In genomic region chr4:147535161-147535560, GRCh38 we compare ENCODE assay signal across 21 cellular contexts. TPM values are rescaled to one million over a fixed set of nuclear protein-coding genes. Genes with fewer than 3 reads are reported as not detected.
DNase-seq lines count a peak whose midpoint lies in the region; ATAC-seq, FAIRE-seq and TF ChIP-seq lines count a peak whose summit lies in the region.
"Had no signal": no experiment of that assay in that cellular context is flagged by ENCODE, and none has a peak within 500 bp of the region (broad histone marks: within the 10 kb centered on the region; RNA-seq: fewer than 3 reads in every experiment).

No MANE protein-coding gene starts in this region.

- H3K27ac ChIP-seq in HepG2 (ENCODE audit: extremely low read length, insufficient read depth, low read length): no peak overlapping the region
- no peak overlapping the region for H3K27ac ChIP-seq in right lobe of liver
- no peak overlapping the region for H3K27ac ChIP-seq in H1 (ENCODE audit: low read depth, low read length)
- no peak overlapping the region for H3K27ac ChIP-seq in mesendoderm (ENCODE audit: low read depth, low read length)
- no peak overlapping the region for H3K27ac ChIP-seq in gastrocnemius medialis
- H3K27ac ChIP-seq: HL-60 had no signal

- no peak overlapping the region for H2BK120ac ChIP-seq in H1 (replicated peaks; ENCODE audit: low read depth, low read length)
- H2BK120ac ChIP-seq in mesendoderm (ENCODE audit: low read depth, low read length): no peak overlapping the region

- no peak overlapping the region for H2BK12ac ChIP-seq in H1 (ENCODE audit: low read depth, low read length)

- WGBS in HepG2 (ENCODE audit: low lambda C conversion rate): 1% methylated on average over 6 of the region's 6 CpGs
- WGBS in right lobe of liver (ENCODE audit: insufficient coverage, low coverage, low lambda C conversion rate, missing lambda C conversion rate): 44% methylated on average over 6 of the region's 6 CpGs
- 87% methylated on average over 6 of the region's 6 CpGs; no CpG with 5 or more reads in 1 of the 2 experiments for WGBS in H1 (ENCODE audit: extremely low coverage in 1 of 2, insufficient coverage in 1 of 2, insufficient read length in 1 of 2, insufficient replicate concordance in 2 of 2, low coverage in 1 of 2, low lambda C conversion rate in 2 of 2, missing lambda C conversion rate in 1 of 2), 2 experiments
- no CpG with 5 or more reads among the region's 6 CpGs for WGBS in mesendoderm (ENCODE audit: extremely low coverage, insufficient coverage, low lambda C conversion rate)

- TF ChIP-seq RAD21 in HepG2 (CRISPR knock-in tag; IDR thresholded peaks at IDR 0.05) (no peak), H1 (IDR thresholded peaks at IDR 0.05 in 1 of 2, conservative IDR thresholded peaks at IDR 0.05 in 1 of 2; ENCODE audit: low read depth in 2 of 2, low read length in 2 of 2) (no peak)

- no peak for TF ChIP-seq CTCF in HepG2 (CRISPR knock-in tag; IDR thresholded peaks at IDR 0.05)
- no peak for TF ChIP-seq CTCF in right lobe of liver (IDR thresholded peaks at IDR 0.05)
- no peak for TF ChIP-seq CTCF in H1 (IDR thresholded peaks at IDR 0.05; ENCODE audit: control extremely low read depth in 1 of 3, insufficient read depth in 1 of 3, low read depth in 1 of 3, low read length in 3 of 3)
- TF ChIP-seq CTCF in gastrocnemius medialis (IDR thresholded peaks at IDR 0.05 in 4 of 5, conservative IDR thresholded peaks at IDR 0.05 in 1 of 5): no peak

- H2BK5ac ChIP-seq in H1 (ENCODE audit: low read depth, low read length) (no peak overlapping the region), mesendoderm (ENCODE audit: low read length) (no peak overlapping the region)

- H2AK5ac ChIP-seq in H1 (ENCODE audit: low read depth, low read length) (no peak overlapping the region), mesendoderm (ENCODE audit: low read length) (no peak overlapping the region)

- H3K56ac ChIP-seq in H1 (replicated peaks; ENCODE audit: insufficient read length, low read depth, low read length) (no peak overlapping the region), mesendoderm (ENCODE audit: low read length) (no peak overlapping the region)

- H3K23ac ChIP-seq in H1 (ENCODE audit: insufficient read length): no peak overlapping the region
- no peak overlapping the region for H3K23ac ChIP-seq in mesendoderm (ENCODE audit: low read length)

- DNase-seq in HepG2 (ENCODE audit: low spot score) (peak; percentile 16), right lobe of liver (no peak), H1 (ENCODE audit: low read depth in 1 of 2, low spot score in 2 of 2) (no peak), mesendoderm (peak; percentile 42), DMS79 treated with DMSO at 0.1 percent for 48 hours (lab: John Stamatoyannopoulos, UW) (no peak), gastrocnemius medialis (no peak), GM19238 (ENCODE audit: insufficient read length, low spot score) (no peak)
- DNase-seq: BE2C; C1 segment of cervical spinal cord; CD4-positive, CD25-positive, alpha-beta regulatory T cell; CD8-positive, alpha-beta memory T cell; COR-L47; GDM1; HFFc6; IMR-90 had no signal

- no peak overlapping the region for H3K18ac ChIP-seq in H1 (ENCODE audit: extremely low read depth, low read length)
- H3K18ac ChIP-seq in mesendoderm (ENCODE audit: low read length): no peak overlapping the region

- POLR2A ChIA-PET in HepG2 (lab: Yijun Ruan, JAX): no interaction called here
- POLR2A ChIA-PET in H1 (lab: Charles Lee; ENCODE audit: partially characterized antibody): no interaction called here

- H3K79me1 ChIP-seq in H1 (ENCODE audit: low read depth, low read length) (no peaks in the 10 kb centered on the region), mesendoderm (ENCODE audit: low read length) (no peaks in the 10 kb centered on the region)

- H4K91ac ChIP-seq in H1 (replicated peaks; ENCODE audit: insufficient read length, low read length): no peak overlapping the region

- ATAC-seq in HepG2 (0 out of 3 replicates have a peak, but pooled peaks have one; percentile 33), right lobe of liver (no peak), gastrocnemius medialis (no peak)
- ATAC-seq: HCT116, K562 had no signal

- TF ChIP-seq POLR2A in HepG2 (IDR thresholded peaks at IDR 0.05; ENCODE audit: insufficient read depth in 1 of 2, low read depth in 2 of 2, low read length in 2 of 2) (no peak), right lobe of liver (IDR thresholded peaks at IDR 0.05) (no peak), H1 (IDR thresholded peaks at IDR 0.05; ENCODE audit: control extremely low read depth in 1 of 2, low read depth in 2 of 2, low read length in 2 of 2) (no peak), gastrocnemius medialis (IDR thresholded peaks at IDR 0.05) (no peak)

- H3K4me3 ChIP-seq in HepG2 (replicated peaks in 1 of 3; ENCODE audit: insufficient read depth in 1 of 3, low read depth in 2 of 3, low read length in 3 of 3): no peak overlapping the region
- H3K4me3 ChIP-seq in right lobe of liver: no peak overlapping the region
- no peak overlapping the region for H3K4me3 ChIP-seq in H1 (ENCODE audit: extremely low read depth in 1 of 4, insufficient read depth in 2 of 4, low read depth in 3 of 4, low read length in 4 of 4)
- H3K4me3 ChIP-seq in mesendoderm (ENCODE audit: low read length): no peak overlapping the region
- no peak overlapping the region for H3K4me3 ChIP-seq in gastrocnemius medialis
- H3K4me3 ChIP-seq: K562 had no signal

- no peak overlapping the region for H3K4ac ChIP-seq in H1 (replicated peaks; ENCODE audit: insufficient read length, low read depth, low read length)
- H3K4ac ChIP-seq in mesendoderm (ENCODE audit: low read depth, low read length): no peak overlapping the region

- H3K36me3 ChIP-seq in HepG2 (replicated peaks in 1 of 2; ENCODE audit: control insufficient read depth in 1 of 2, insufficient read depth in 2 of 2, low read length in 2 of 2) (no peaks in the 10 kb centered on the region), right lobe of liver (no peaks in the 10 kb centered on the region), H1 (ENCODE audit: control insufficient read depth in 2 of 4, insufficient read depth in 4 of 4, low read length in 3 of 4) (no peaks in the 10 kb centered on the region), mesendoderm (ENCODE audit: control insufficient read depth, insufficient read depth, low read length) (no peaks in the 10 kb centered on the region), gastrocnemius medialis (no peaks in the 10 kb centered on the region)
- H3K36me3 ChIP-seq: BE2C had no signal

- H3K9ac ChIP-seq in HepG2 (ENCODE audit: insufficient read depth, low read depth, low read length) (no peak overlapping the region), H1 (replicated peaks in 1 of 4; ENCODE audit: extremely low read depth in 1 of 4, low read depth in 3 of 4, low read length in 3 of 4) (no peak overlapping the region), mesendoderm (ENCODE audit: low read length) (no peak overlapping the region)

- no peak overlapping the region for H2AFZ ChIP-seq in HepG2 (ENCODE audit: low read length)
- H2AFZ ChIP-seq in H1 (ENCODE audit: low read length): no peak overlapping the region

- H2BK15ac ChIP-seq in H1 (ENCODE audit: low read length): no peak overlapping the region
- H2BK15ac ChIP-seq in mesendoderm (replicated peaks; ENCODE audit: low read depth): no peak overlapping the region

- no peak overlapping the region for H2BK20ac ChIP-seq in H1 (ENCODE audit: low read length)

- H3K23me2 ChIP-seq in H1 (ENCODE audit: low read depth, low read length): no peaks in the 10 kb centered on the region; the same call in 1 of the 2 replicates

- no peak overlapping the region for H4K8ac ChIP-seq in H1 (ENCODE audit: extremely low read depth, insufficient read depth, low read length)
- H4K8ac ChIP-seq in mesendoderm (ENCODE audit: low read depth, low read length): no peak overlapping the region

- TF ChIP-seq EP300 in HepG2 (IDR thresholded peaks at IDR 0.05; ENCODE audit: low read depth in 2 of 2, low read length in 2 of 2) (no peak), HepG2 (CRISPR knock-in tag; IDR thresholded peaks at IDR 0.05; ENCODE audit: borderline replicate concordance) (no peak), H1 (IDR thresholded peaks at IDR 0.05; ENCODE audit: borderline replicate concordance in 1 of 2, low read depth in 2 of 2, low read length in 2 of 2) (no peak)

- H3K79me2 ChIP-seq in HepG2 (ENCODE audit: insufficient read depth, low read length): no peaks in the 10 kb centered on the region
- no peaks in the 10 kb centered on the region for H3K79me2 ChIP-seq in H1 (ENCODE audit: control insufficient read depth in 1 of 2, insufficient read depth in 2 of 2, low read length in 2 of 2)
- no peaks in the 10 kb centered on the region for H3K79me2 ChIP-seq in mesendoderm (ENCODE audit: control insufficient read depth, insufficient read depth, low read length)

- H3K4me1 ChIP-seq in HepG2 (ENCODE audit: insufficient read depth, low read length) (no peaks in the 10 kb centered on the region), right lobe of liver (no peaks in the 10 kb centered on the region), H1 (replicated peaks in 1 of 4; ENCODE audit: control insufficient read depth in 3 of 4, insufficient read depth in 4 of 4, low read length in 3 of 4) (no peaks in the 10 kb centered on the region), mesendoderm (ENCODE audit: control insufficient read depth, low read depth, low read length) (no peaks in the 10 kb centered on the region), gastrocnemius medialis (no peaks in the 10 kb centered on the region)

- FAIRE-seq in HepG2 (lab: Jason Lieb, UNC) (no peak), H1 (lab: Jason Lieb, UNC) (no peak)
- FAIRE-seq: D721Med, GM19239, H54, K562 had no signal

- in situ Hi-C loops in HepG2 (cut with HindIII; ENCODE audit: extremely low pct_ligation_motif_present, low pct_unique_long_range_greater_than_20kb) (no loop called here), gastrocnemius medialis (cut with MboI; ENCODE audit: low sequenced_read_pairs in 4 of 4) (no loop called here)

- H4K20me1 ChIP-seq in HepG2 (ENCODE audit: insufficient read depth, low read length): no peaks in the 10 kb centered on the region
- H4K20me1 ChIP-seq in H1 (replicated peaks in 1 of 2; ENCODE audit: control insufficient read depth in 1 of 2, insufficient read depth in 2 of 2, low read length in 2 of 2): no peaks in the 10 kb centered on the region

- H3K4me2 ChIP-seq in HepG2 (ENCODE audit: low read depth, low read length): no peak overlapping the region
- H3K4me2 ChIP-seq in H1 (ENCODE audit: insufficient read depth in 1 of 2, low read depth in 2 of 2, low read length in 2 of 2): no peak overlapping the region
- H3K4me2 ChIP-seq in mesendoderm (ENCODE audit: low read length): no peak overlapping the region

- H4K5ac ChIP-seq in H1 (ENCODE audit: insufficient read length, low read depth, low read length) (no peak overlapping the region), mesendoderm (ENCODE audit: low read length) (no peak overlapping the region)

- no peak overlapping the region for H3K14ac ChIP-seq in H1 (ENCODE audit: insufficient read length)

- intact Hi-C loops in HepG2 (cut with micrococcal nuclease; ENCODE audit: unreplicated experiment): no loop called here
- intact Hi-C loops in right lobe of liver (cut with DNase I): no loop called here
- intact Hi-C loops in gastrocnemius medialis (cut with DNase I; ENCODE audit: low total_unique reads): no loop called here

- BruUV-seq in HepG2 (replicated peaks; lab: Mats Ljungman, UMichigan): no TSS peak

- no peaks in the 10 kb centered on the region for H3K9me3 ChIP-seq in HepG2 (ENCODE audit: low read length)
- no peaks in the 10 kb centered on the region for H3K9me3 ChIP-seq in right lobe of liver
- H3K9me3 ChIP-seq in H1 (ENCODE audit: insufficient read depth in 2 of 2, low read depth in 1 of 2, low read length in 1 of 2): no peaks in the 10 kb centered on the region
- no peaks in the 10 kb centered on the region for H3K9me3 ChIP-seq in gastrocnemius medialis
- H3K9me3 ChIP-seq: BE2C had no signal

- H3K27me3 ChIP-seq in HepG2 (ENCODE audit: control insufficient read depth in 1 of 2, insufficient read depth in 2 of 2, low read length in 2 of 2): no peaks in the 10 kb centered on the region
- no peaks in the 10 kb centered on the region for H3K27me3 ChIP-seq in right lobe of liver
- no peaks in the 10 kb centered on the region for H3K27me3 ChIP-seq in H1 (replicated peaks in 1 of 4; ENCODE audit: control insufficient read depth in 3 of 4, extremely low read depth in 1 of 4, insufficient read depth in 3 of 4, low read length in 3 of 4)
- H3K27me3 ChIP-seq in mesendoderm (ENCODE audit: insufficient read depth, low read length, poor library complexity): no peaks in the 10 kb centered on the region
- H3K27me3 ChIP-seq in gastrocnemius medialis: no peaks in the 10 kb centered on the region
- H3K27me3 ChIP-seq: BE2C had no signal

- CTCF ChIA-PET in HepG2 (lab: Yijun Ruan, JAX; ENCODE audit: low intra/inter-chr PET ratio, low total read pairs): no interaction called here
- CTCF ChIA-PET in H1 (lab: Charles Lee; ENCODE audit: partially characterized antibody): interaction anchor here (0.6 to 1.9 kb wide), 4 partner anchors 9 to 128 kb away, joined by 3 to 6 read pairs (median 4); no protein-coding TSS in a partner anchor

RNA-seq across cellular contexts. Expression of gene EDNRA, which starts 54.3 kb away (rescaled TPM):
- total RNA-seq in HepG2 (2016; rRNA removed; fragmentation: Illumina TruSeq; extraction: Trizol) (not detected in 2 replicates), right lobe of liver (1 to 10 TPM in 2 of 6 experiments, under 1 TPM in 4; 0.61 to 1.2 (median 0.92) TPM), gastrocnemius medialis (1 to 10 TPM; 1.4 to 8.4 (median 2.6) TPM)
- total RNA-seq in HepG2 (2016; cell fraction: cytosol; rRNA removed; fragmentation: Illumina TruSeq; extraction: Trizol; ENCODE audit: low read depth): not detected in 2 replicates
- total RNA-seq in HepG2 (2016; cell fraction: insoluble cytoplasmic fraction; rRNA removed; fragmentation: Illumina TruSeq; extraction: Trizol): not detected in 2 replicates
- not detected in 2 replicates for total RNA-seq in HepG2 (2016; cell fraction: membrane; rRNA removed; fragmentation: Illumina TruSeq; extraction: Trizol)
- 0.09 TPM in 1 of 2 replicates, not detected in the other for total RNA-seq in HepG2 (2016; cell fraction: nucleus; rRNA removed; fragmentation: Illumina TruSeq; extraction: Trizol)
- polyA plus RNA-seq in HepG2 (2011; rRNA removed) (not detected in 2 replicates), H1 (2011; rRNA removed) (1.6 and 1.7 TPM in 2 replicates)
- polyA plus RNA-seq in HepG2 (2011; cell fraction: cytosol; rRNA removed): not detected in 2 replicates
- polyA plus RNA-seq in HepG2 (2011; cell fraction: nucleus; rRNA removed): not detected in 2 replicates
- polyA plus RNA-seq in HepG2 (2012): not detected in 2 replicates
- not detected in 2 replicates for polyA plus RNA-seq in HepG2 (2016; cell fraction: cytosol; fragmentation: Illumina TruSeq; extraction: Trizol; ENCODE audit: low read depth)
- not detected in 2 replicates for polyA plus RNA-seq in HepG2 (2016; cell fraction: insoluble cytoplasmic fraction; fragmentation: Illumina TruSeq; extraction: Trizol; ENCODE audit: low read depth)
- polyA plus RNA-seq in HepG2 (2016; cell fraction: membrane; fragmentation: Illumina TruSeq; extraction: Trizol; ENCODE audit: low read depth): not detected in 2 replicates
- polyA plus RNA-seq in HepG2 (2016; cell fraction: nucleus; fragmentation: Illumina TruSeq; extraction: Trizol; ENCODE audit: insufficient read depth, low read depth): not detected in 2 replicates
- 0.42 TPM in 1 of 2 replicates, not detected in the other for polyA minus RNA-seq in HepG2 (2011; rRNA and poly(A)+ RNA removed; ENCODE audit: low replicate concordance)
- not detected in 2 replicates for polyA minus RNA-seq in HepG2 (2011; cell fraction: cytosol; rRNA and poly(A)+ RNA removed)
- polyA minus RNA-seq in HepG2 (2011; cell fraction: nucleus; rRNA and poly(A)+ RNA removed): not detected in 2 replicates
- total RNA-seq in H1 (2021; fragmentation: NEBNext Ultra II Directional; extraction: Animal tissue kit (Norgen Biotek cat#: 25700)): 3.3 TPM in 2 replicates
- 2.3 TPM for polyA plus RNA-seq in H1 (2011; cell fraction: cytosol; rRNA removed)
- 1.3 TPM for polyA plus RNA-seq in H1 (2011; cell fraction: nucleus; rRNA removed)
- 1.1 to 2.2 TPM (median 2.0 TPM) in 4 replicates for polyA plus RNA-seq in H1 (2012, experiment 1 of 2)
- 0.22 TPM for polyA plus RNA-seq in H1 (2012, experiment 2 of 2)
- 3.0 TPM for polyA plus RNA-seq in H1 (2013, experiment 1 of 2)
- 2.5 TPM for polyA plus RNA-seq in H1 (2013, experiment 2 of 2)
- 4.5 and 6.2 TPM in 2 replicates for polyA minus RNA-seq in H1 (2011; rRNA and poly(A)+ RNA removed)
- 4.8 TPM for polyA minus RNA-seq in H1 (2011; cell fraction: cytosol; rRNA and poly(A)+ RNA removed)
- 10.2 TPM for polyA minus RNA-seq in H1 (2011; cell fraction: nucleus; rRNA and poly(A)+ RNA removed)
- polyA plus RNA-seq in mesendoderm (2013, experiment 1 of 2): 1.3 TPM
- 1.5 TPM for polyA plus RNA-seq in mesendoderm (2013, experiment 2 of 2)
- total RNA-seq: CD4-positive, CD25-positive, alpha-beta regulatory T cell; CD8-positive, alpha-beta memory T cell; K562 had no signal
- polyA plus RNA-seq: CD4-positive, CD25-positive, alpha-beta regulatory T cell; CD8-positive, alpha-beta memory T cell; K562 had no signal

Comparison
In these comparisons a context has a peak if more than half of its experiments do, and no peak if none do; other contexts are left out.
1. DNase-seq: peak in HepG2 (single experiment) and mesendoderm (single experiment); none in right lobe of liver (0 of 3), H1 (0 of 2), DMS79 treated with DMSO at 0.1 percent for 48 hours (single experiment), gastrocnemius medialis (0 of 2) and GM19238 (single experiment).